1 cellular context compared by ENCODE assay signal in genomic region chr9:89879711-89880110, GRCh38.
TF ChIP-seq lines count a peak whose summit lies in the region.

No MANE protein-coding gene starts in this region.

TF ChIP-seq in GM23338, 12 proteins besides CTCF, POLR2A, EP300 and RAD21 (continued from another document):
- TF ChIP-seq, protein P1, sequence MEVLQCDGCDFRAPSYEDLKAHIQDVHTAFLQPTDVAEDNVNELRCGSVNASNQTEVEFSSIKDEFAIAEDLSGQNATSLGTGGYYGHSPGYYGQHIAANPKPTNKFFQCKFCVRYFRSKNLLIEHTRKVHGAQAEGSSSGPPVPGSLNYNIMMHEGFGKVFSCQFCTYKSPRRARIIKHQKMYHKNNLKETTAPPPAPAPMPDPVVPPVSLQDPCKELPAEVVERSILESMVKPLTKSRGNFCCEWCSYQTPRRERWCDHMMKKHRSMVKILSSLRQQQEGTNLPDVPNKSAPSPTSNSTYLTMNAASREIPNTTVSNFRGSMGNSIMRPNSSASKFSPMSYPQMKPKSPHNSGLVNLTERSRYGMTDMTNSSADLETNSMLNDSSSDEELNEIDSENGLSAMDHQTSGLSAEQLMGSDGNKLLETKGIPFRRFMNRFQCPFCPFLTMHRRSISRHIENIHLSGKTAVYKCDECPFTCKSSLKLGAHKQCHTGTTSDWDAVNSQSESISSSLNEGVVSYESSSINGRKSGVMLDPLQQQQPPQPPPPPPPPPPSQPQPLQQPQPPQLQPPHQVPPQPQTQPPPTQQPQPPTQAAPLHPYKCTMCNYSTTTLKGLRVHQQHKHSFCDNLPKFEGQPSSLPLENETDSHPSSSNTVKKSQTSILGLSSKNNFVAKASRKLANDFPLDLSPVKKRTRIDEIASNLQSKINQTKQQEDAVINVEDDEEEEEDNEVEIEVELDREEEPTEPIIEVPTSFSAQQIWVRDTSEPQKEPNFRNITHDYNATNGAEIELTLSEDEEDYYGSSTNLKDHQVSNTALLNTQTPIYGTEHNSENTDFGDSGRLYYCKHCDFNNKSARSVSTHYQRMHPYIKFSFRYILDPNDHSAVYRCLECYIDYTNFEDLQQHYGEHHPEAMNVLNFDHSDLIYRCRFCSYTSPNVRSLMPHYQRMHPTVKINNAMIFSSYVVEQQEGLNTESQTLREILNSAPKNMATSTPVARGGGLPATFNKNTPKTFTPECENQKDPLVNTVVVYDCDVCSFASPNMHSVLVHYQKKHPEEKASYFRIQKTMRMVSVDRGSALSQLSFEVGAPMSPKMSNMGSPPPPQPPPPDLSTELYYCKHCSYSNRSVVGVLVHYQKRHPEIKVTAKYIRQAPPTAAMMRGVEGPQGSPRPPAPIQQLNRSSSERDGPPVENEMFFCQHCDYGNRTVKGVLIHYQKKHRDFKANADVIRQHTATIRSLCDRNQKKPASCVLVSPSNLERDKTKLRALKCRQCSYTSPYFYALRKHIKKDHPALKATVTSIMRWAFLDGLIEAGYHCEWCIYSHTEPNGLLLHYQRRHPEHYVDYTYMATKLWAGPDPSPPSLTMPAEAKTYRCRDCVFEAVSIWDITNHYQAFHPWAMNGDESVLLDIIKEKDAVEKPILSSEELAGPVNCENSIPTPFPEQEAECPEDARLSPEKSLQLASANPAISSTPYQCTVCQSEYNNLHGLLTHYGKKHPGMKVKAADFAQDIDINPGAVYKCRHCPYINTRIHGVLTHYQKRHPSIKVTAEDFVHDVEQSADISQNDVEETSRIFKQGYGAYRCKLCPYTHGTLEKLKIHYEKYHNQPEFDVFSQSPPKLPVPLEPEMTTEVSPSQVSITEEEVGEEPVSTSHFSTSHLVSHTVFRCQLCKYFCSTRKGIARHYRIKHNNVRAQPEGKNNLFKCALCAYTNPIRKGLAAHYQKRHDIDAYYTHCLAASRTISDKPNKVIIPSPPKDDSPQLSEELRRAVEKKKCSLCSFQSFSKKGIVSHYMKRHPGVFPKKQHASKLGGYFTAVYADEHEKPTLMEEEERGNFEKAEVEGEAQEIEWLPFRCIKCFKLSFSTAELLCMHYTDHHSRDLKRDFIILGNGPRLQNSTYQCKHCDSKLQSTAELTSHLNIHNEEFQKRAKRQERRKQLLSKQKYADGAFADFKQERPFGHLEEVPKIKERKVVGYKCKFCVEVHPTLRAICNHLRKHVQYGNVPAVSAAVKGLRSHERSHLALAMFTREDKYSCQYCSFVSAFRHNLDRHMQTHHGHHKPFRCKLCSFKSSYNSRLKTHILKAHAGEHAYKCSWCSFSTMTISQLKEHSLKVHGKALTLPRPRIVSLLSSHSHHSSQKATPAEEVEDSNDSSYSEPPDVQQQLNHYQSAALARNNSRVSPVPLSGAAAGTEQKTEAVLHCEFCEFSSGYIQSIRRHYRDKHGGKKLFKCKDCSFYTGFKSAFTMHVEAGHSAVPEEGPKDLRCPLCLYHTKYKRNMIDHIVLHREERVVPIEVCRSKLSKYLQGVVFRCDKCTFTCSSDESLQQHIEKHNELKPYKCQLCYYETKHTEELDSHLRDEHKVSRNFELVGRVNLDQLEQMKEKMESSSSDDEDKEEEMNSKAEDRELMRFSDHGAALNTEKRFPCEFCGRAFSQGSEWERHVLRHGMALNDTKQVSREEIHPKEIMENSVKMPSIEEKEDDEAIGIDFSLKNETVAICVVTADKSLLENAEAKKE (CRISPR knock-in tag; IDR thresholded peaks at IDR 0.05), result no peak
- TF ChIP-seq POLR2AphosphoS5 (IDR thresholded peaks at IDR 0.05; ENCODE audit: low read depth), result no peak
- TF ChIP-seq ZNF114 (CRISPR knock-in tag; IDR thresholded peaks at IDR 0.05), result no peak
- TF ChIP-seq JUNB (IDR thresholded peaks at IDR 0.05; ENCODE audit: unreplicated experiment), result no peak
